In the genomic region with DNA sequence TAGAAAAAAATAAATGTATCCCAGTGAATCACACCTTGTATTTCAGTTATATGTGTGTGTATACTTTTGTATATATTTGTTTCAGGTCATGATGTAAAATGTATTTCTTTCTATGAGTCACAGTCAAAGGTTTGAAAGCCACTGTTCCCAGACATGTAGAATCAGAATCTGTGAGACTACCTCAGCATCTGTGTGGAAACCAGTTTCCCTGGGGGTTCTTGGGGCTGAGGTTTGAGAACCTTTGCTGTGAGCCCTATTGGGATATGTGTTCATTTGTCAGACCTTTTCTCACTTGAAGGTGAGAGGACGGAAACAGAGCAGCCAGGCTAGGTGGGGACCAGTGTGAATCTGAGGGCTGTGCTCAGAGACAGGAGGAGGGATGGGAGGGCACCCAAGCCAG, we compare ENCODE assay signal across 10 cellular contexts.
DNase-seq lines count a peak whose midpoint lies in the region; ATAC-seq lines count a peak whose summit lies in the region.
"Had no signal": no experiment of that assay in that cellular context is flagged by ENCODE, and none has a peak within 500 bp of the region (broad histone marks: within the 10 kb centered on the region; RNA-seq: fewer than 3 reads in every experiment).

No MANE protein-coding gene starts in this region.

- ATAC-seq in GM18867 (IDR thresholded peaks at IDR 0.05; ENCODE audit: unreplicated experiment) (peak; percentile 72), HG02852 (IDR thresholded peaks at IDR 0.05; ENCODE audit: unreplicated experiment) (peak; percentile 57), esophagus mucosa (no peak)

- DNase-seq in amniotic epithelial cell (ENCODE audit: low read depth) (peak; percentile 37), renal cortical epithelial cell (ENCODE audit: low read depth) (peak; percentile 50), superior temporal gyrus (ENCODE audit: extremely low spot score) (no peak), NCI-H146 treated with DMSO at 0.1 percent for 48 hours (lab: John Stamatoyannopoulos, UW; ENCODE audit: unreplicated experiment) (no peak), GM03348 (ENCODE audit: low spot score) (no peak)
- DNase-seq: aorta; stimulated activated naive CD4-positive, alpha-beta T cell had no signal

Comparison
In these comparisons a context has a peak if more than half of its experiments do, and no peak if none do; other contexts are left out.
1. DNase-seq: peak in amniotic epithelial cell (single experiment) and renal cortical epithelial cell (single experiment); none in superior temporal gyrus (single experiment), NCI-H146 treated with DMSO at 0.1 percent for 48 hours (single experiment) and GM03348 (single experiment).